Comparison of ENCODE assay signal across 9 cellular contexts in genomic region chr18:79378416-79379250, GRCh38. TPM values are rescaled to one million over a fixed set of nuclear protein-coding genes. Genes with fewer than 3 reads are reported as not detected.
DNase-seq lines count a peak whose midpoint lies in the region; ATAC-seq and TF ChIP-seq lines count a peak whose summit lies in the region.
"Had no signal": no experiment of that assay in that cellular context is flagged by ENCODE, and none has a peak within 500 bp of the region (broad histone marks: within the 10 kb centered on the region; RNA-seq: fewer than 3 reads in every experiment).

No MANE protein-coding gene starts in this region.

- POLR2A ChIA-PET in MCF 10A (lab: Yijun Ruan, JAX): no interaction called here

- no peaks in the 10 kb centered on the region for H3K27me3 Mint-ChIP-seq in MCF 10A (ENCODE audit: insufficient read depth, unreplicated experiment)

- no peak overlapping the region for H3K4me3 ChIP-seq in WI38 (ENCODE audit: low read depth, low read length)

- no TSS peak for BruUV-seq in MCF 10A (replicated peaks; lab: Mats Ljungman, UMichigan)

- DNase-seq in HUDEP-2 (lab: John Stamatoyannopoulos, UW; ENCODE audit: unreplicated experiment in 76 of 76) (peak in 63 of 76 experiments; percentile 4 to 82 (median 54)), MCF 10A (ENCODE audit: unreplicated experiment) (peak; percentile 59), iPS-NIHi7 (ENCODE audit: extremely low spot score) (peak; percentile 89), GDM1 (lab: John Stamatoyannopoulos, UW) (no peak)
- peak; percentile 80 for DNase-seq in stimulated activated CD4-positive, alpha-beta T cell treated with anti-CD3 and anti-CD28 coated beads, Interleukin-12 subunit alpha, Interleukin-12 subunit beta, amount 100 ng/mL, for 4 hours

- H3K36me3 Mint-ChIP-seq in MCF 10A (ENCODE audit: insufficient read depth, unreplicated experiment): peaks cover 33% of the 10 kb centered on the region

- ATAC-seq in GM19468 (IDR thresholded peaks at IDR 0.05; ENCODE audit: extremely low read depth, unreplicated experiment): peak; percentile 42

- no peak overlapping the region for H3K27ac Mint-ChIP-seq in MCF 10A (ENCODE audit: low read depth, unreplicated experiment)

- no peaks in the 10 kb centered on the region for H3K4me1 Mint-ChIP-seq in MCF 10A (ENCODE audit: insufficient read depth, unreplicated experiment)

- CTCF ChIA-PET in MCF 10A (lab: Yijun Ruan, JAX): interaction anchor here (0.7 to 4.6 kb wide), 17 partner anchors 10 to 318 kb away, joined by 3 to 65 read pairs (median 3); partner anchors contain the start of gene NFATC1

- H3K9me3 Mint-ChIP-seq in MCF 10A (ENCODE audit: unreplicated experiment): no peaks in the 10 kb centered on the region

- TF ChIP-seq CTCF in C4-2B (conservative IDR thresholded peaks at IDR 0.05) (peak; percentile 94), WI38 (IDR thresholded peaks at IDR 0.05; ENCODE audit: low read depth, low read length) (peak; percentile 88), MCF 10A (IDR thresholded peaks at IDR 0.05; ENCODE audit: unreplicated experiment) (peak; percentile 80)

- no peak overlapping the region for H3K4me3 Mint-ChIP-seq in MCF 10A (ENCODE audit: unreplicated experiment)

- H3K27ac ChIP-seq in C4-2B: no peak overlapping the region
- H3K27ac ChIP-seq: KMS-11 had no signal

- intact Hi-C loops in MCF 10A (cut with micrococcal nuclease): loop anchor here (5.0 kb wide), 1 partner anchor 391 kb away; no protein-coding TSS in a partner anchor

RNA-seq across cellular contexts. Expression of gene NFATC1, which starts 17.1 kb away (rescaled TPM):
- total RNA-seq in MCF 10A (2022): 2.0 and 3.7 TPM in 2 replicates
